In genomic region chr20:29326376-29327070, GRCh38 we compare ENCODE assay signal across 17 cellular contexts.
A peak's percentile ranks its signal among the peaks of the same experiment; 100 is the strongest.
DNase-seq lines count a peak whose midpoint lies in the region; ATAC-seq and TF ChIP-seq lines count a peak whose summit lies in the region.
"Had no signal": no experiment of that assay in that cellular context is flagged by ENCODE, and none has a peak within 500 bp of the region (broad histone marks: within the 10 kb centered on the region; RNA-seq: fewer than 3 reads in every experiment).

No MANE protein-coding gene starts in this region.

- DNase-seq in GM10248 (ENCODE audit: extremely low spot score) (peak; percentile 30), right cardiac atrium (no peak), psoas muscle (no peak), cerebellum (ENCODE audit: low spot score) (no peak), foreskin fibroblast (no peak), breast epithelium (ENCODE audit: low spot score in 2 of 2) (no peak)
- DNase-seq: activated CD4-positive, alpha-beta T cell treated with anti-CD3 and anti-CD28 coated beads, Interleukin-2, amount 50 U/mL, for 1 hour; GM23248; hypothalamus; kidney glomerular epithelial cell; NCI-H2081 treated with DMSO at 0.1 percent for 48 hours; NCI-H774; Peyer's patch; stimulated activated CD4-positive, alpha-beta T cell treated with anti-CD3 and anti-CD28 coated beads, Interleukin-2, amount 100 ng/mL, for 48 hours had no signal

- 64% methylated on average over 27 of the region's 27 CpGs for WGBS in right cardiac atrium
- 65 to 75% (median 74%) methylated on average over 27 of the region's 27 CpGs for WGBS in psoas muscle, 3 donors

- H3K4me1 ChIP-seq in HUES48 (ENCODE audit: control insufficient read depth, insufficient read depth, low read length) (no peaks in the 10 kb centered on the region), right cardiac atrium (ENCODE audit: control insufficient read depth, insufficient read depth, low read length) (no peaks in the 10 kb centered on the region), psoas muscle (no peaks in the 10 kb centered on the region), breast epithelium (no peaks in the 10 kb centered on the region)
- H3K4me1 ChIP-seq: Peyer's patch had no signal

- no peak overlapping the region for H3K9ac ChIP-seq in HUES48 (ENCODE audit: low read depth, low read length)
- H3K9ac ChIP-seq: GM23248 had no signal

- TF ChIP-seq CTCF in GM10248 (IDR thresholded peaks at IDR 0.05; ENCODE audit: control extremely low read depth, extremely low read depth, low read depth, missing control alignments) (no peak), psoas muscle (IDR thresholded peaks at IDR 0.05) (no peak), foreskin fibroblast (IDR thresholded peaks at IDR 0.05; ENCODE audit: low read depth, low read length) (no peak), breast epithelium (IDR thresholded peaks at IDR 0.05) (no peak)

- no peak overlapping the region for H3K27ac ChIP-seq in HUES48 (ENCODE audit: low read depth, low read length)
- H3K27ac ChIP-seq in right cardiac atrium (ENCODE audit: low read length), result no peak overlapping the region
- no peak overlapping the region for H3K27ac ChIP-seq in psoas muscle
- no peak overlapping the region for H3K27ac ChIP-seq in breast epithelium
- H3K27ac ChIP-seq: GM23248, Peyer's patch had no signal

- no peaks in the 10 kb centered on the region for H3K36me3 ChIP-seq in HUES48 (ENCODE audit: control insufficient read depth, insufficient read depth, low read length)
- no peaks in the 10 kb centered on the region for H3K36me3 ChIP-seq in psoas muscle (ENCODE audit: insufficient read depth in 1 of 2, low read depth in 1 of 2)
- no peaks in the 10 kb centered on the region for H3K36me3 ChIP-seq in breast epithelium
- H3K36me3 ChIP-seq: Peyer's patch had no signal

- ATAC-seq in right cardiac atrium (peak; percentile 72 to 79), psoas muscle (peak in 3 of 4 donors; percentile 24 to 48 (median 30))
- ATAC-seq: activated naive CD4-positive, alpha-beta T cell treated with anti-CD3 and anti-CD28 coated beads, Interleukin-2, amount 50 U/mL, for 72 hours; K562 had no signal

- POLR2A ChIA-PET in GM10248 (lab: Yijun Ruan, JAX), result no interaction called here

- H3K9me3 ChIP-seq in HUES48 (ENCODE audit: control insufficient read depth, insufficient read depth, low read length), result peaks cover 87% of the 10 kb centered on the region
- H3K9me3 ChIP-seq in right cardiac atrium (ENCODE audit: control insufficient read depth, low read length), result no peaks in the 10 kb centered on the region
- no peaks in the 10 kb centered on the region for H3K9me3 ChIP-seq in psoas muscle
- peaks cover 24 to 30% of the 10 kb centered on the region in 2 donors for H3K9me3 ChIP-seq in breast epithelium

- no peaks in the 10 kb centered on the region for H3K27me3 ChIP-seq in HUES48 (ENCODE audit: control insufficient read depth, insufficient read depth, low read length)
- H3K27me3 ChIP-seq in right cardiac atrium (ENCODE audit: control insufficient read depth, insufficient read depth), result no peaks in the 10 kb centered on the region
- no peaks in the 10 kb centered on the region for H3K27me3 ChIP-seq in psoas muscle (ENCODE audit: insufficient read depth in 3 of 3, low read length in 2 of 3)
- no peaks in the 10 kb centered on the region for H3K27me3 ChIP-seq in breast epithelium
- H3K27me3 ChIP-seq: Peyer's patch had no signal

- intact Hi-C loops in right cardiac atrium (cut with DNase I) (no loop called here), psoas muscle (cut with DNase I) (no loop called here), breast epithelium (cut with DNase I; ENCODE audit: low total_unique reads) (no loop called here)

- CTCF ChIA-PET in GM10248 (lab: Yijun Ruan, JAX), result no interaction called here

- 0 out of 2 replicates have a peak overlapping the region, but pooled peaks have one; percentile 9 for H3K4me3 ChIP-seq in HUES48 (ENCODE audit: low read depth, low read length)
- no peak overlapping the region for H3K4me3 ChIP-seq in right cardiac atrium (ENCODE audit: low read length)
- H3K4me3 ChIP-seq in psoas muscle, result no peak overlapping the region
- no peak overlapping the region for H3K4me3 ChIP-seq in foreskin fibroblast (ENCODE audit: low read depth in 1 of 2, low read length in 2 of 2)
- H3K4me3 ChIP-seq in breast epithelium, result no peak overlapping the region
- H3K4me3 ChIP-seq: GM23248, K562, Peyer's patch had no signal

- no peak for TF ChIP-seq POLR2A in breast epithelium (IDR thresholded peaks at IDR 0.05)
